ENCODE assay signal across 13 cellular contexts in the genomic region with DNA sequence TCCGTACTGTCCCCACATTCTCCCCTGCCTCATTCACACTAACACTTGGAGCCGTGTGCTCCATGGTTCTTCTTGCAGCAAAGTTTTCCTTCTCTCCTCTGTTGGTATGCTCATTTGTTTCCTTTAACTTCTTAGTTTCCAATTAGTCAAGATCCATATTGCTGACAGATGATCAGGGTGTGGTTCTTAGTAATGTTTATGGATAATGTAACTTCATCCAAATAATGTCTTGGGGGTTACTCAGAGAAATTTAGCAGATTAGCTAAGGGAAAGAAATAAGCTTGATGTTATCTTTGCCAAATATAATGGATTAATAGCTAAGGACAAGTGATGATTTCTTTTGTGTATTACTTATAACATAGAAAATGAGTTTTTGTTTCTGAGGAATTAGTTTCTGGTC.
"Had no signal": no experiment of that assay in that cellular context is flagged by ENCODE, and none has a peak within 500 bp of the region (broad histone marks: within the 10 kb centered on the region; RNA-seq: fewer than 3 reads in every experiment).

No MANE protein-coding gene starts in this region.

- H3K9ac ChIP-seq: parathyroid adenoma had no signal

- H3K27me3 ChIP-seq: sigmoid colon, thyroid gland had no signal

- H2AFZ ChIP-seq: parathyroid adenoma had no signal

- H3K4me3 ChIP-seq: sigmoid colon, thyroid gland had no signal

- H3K9me3 ChIP-seq: sigmoid colon, thyroid gland had no signal

- H3K36me3 ChIP-seq: sigmoid colon, thyroid gland had no signal

- H3K27ac ChIP-seq: parathyroid adenoma, sigmoid colon, thyroid gland had no signal

- H3K4me1 ChIP-seq: sigmoid colon had no signal

- DNase-seq: activated CD4-positive, alpha-beta T cell treated with anti-CD3 and anti-CD28 coated beads for 1 hour; activated CD4-positive, alpha-beta T cell treated with anti-CD3 and anti-CD28 coated beads, Interleukin-2, amount 50 U/mL, for 4 hours; cortex of kidney; left cardiac atrium; mesendoderm; natural killer cell; sigmoid colon; stimulated activated CD4-positive, alpha-beta T cell treated with anti-CD3 and anti-CD28 coated beads, Interleukin-12 subunit alpha, Interleukin-12 subunit beta, amount 100 ng/mL, for 4 hours; stimulated activated CD4-positive, alpha-beta T cell treated with anti-CD3 and anti-CD28 coated beads, Interleukin-1b, Interleukin-23, amount 100 ng/mL, for 48 hours; stimulated activated CD8-positive, alpha-beta memory T cell treated with anti-CD3 and anti-CD28 coated beads, Interleukin-4, amount 100 ng/mL, for 48 hours; stimulated activated naive CD4-positive, alpha-beta T cell; thyroid gland had no signal

- ATAC-seq: natural killer cell had no signal

- H3K79me2 ChIP-seq: parathyroid adenoma had no signal
